ENCODE assay signal across 10 cellular contexts in genomic region chr10:21493841-21494220, GRCh38. TPM values are rescaled to one million over a fixed set of nuclear protein-coding genes. Genes with fewer than 3 reads are reported as not detected.
A peak's percentile ranks its signal among the peaks of the same experiment; 100 is the strongest.
DNase-seq lines count a peak whose midpoint lies in the region; ATAC-seq and TF ChIP-seq lines count a peak whose summit lies in the region.
"Had no signal": no experiment of that assay in that cellular context is flagged by ENCODE, and none has a peak within 500 bp of the region (broad histone marks: within the 10 kb centered on the region; RNA-seq: fewer than 3 reads in every experiment).

No MANE protein-coding gene starts in this region.

- H3K36me3 ChIP-seq in breast epithelium (no peaks in the 10 kb centered on the region), muscle layer of colon (ENCODE audit: insufficient read depth, low read length) (no peaks in the 10 kb centered on the region), mucosa of descending colon (ENCODE audit: low read depth) (no peaks in the 10 kb centered on the region), Peyer's patch (no peaks in the 10 kb centered on the region)

- no peaks in the 10 kb centered on the region for H3K4me1 ChIP-seq in breast epithelium
- no peaks in the 10 kb centered on the region for H3K4me1 ChIP-seq in muscle layer of colon (ENCODE audit: insufficient read depth, low read length)
- H3K4me1 ChIP-seq in mucosa of descending colon (ENCODE audit: low read depth) = peaks cover 20% of the 10 kb centered on the region
- H3K4me1 ChIP-seq in Peyer's patch = peaks cover 0 to 34% (median 21%) of the 10 kb centered on the region in 4 donors

- H3K9me3 ChIP-seq in breast epithelium (no peaks in the 10 kb centered on the region), muscle layer of colon (ENCODE audit: low read length) (no peaks in the 10 kb centered on the region), mucosa of descending colon (no peaks in the 10 kb centered on the region), Peyer's patch (no peaks in the 10 kb centered on the region)

- peaks cover 58% of the 10 kb centered on the region for H3K27me3 Mint-ChIP-seq in stimulated activated naive CD8-positive, alpha-beta T cell treated with anti-CD3 and anti-CD28 coated beads, Interleukin-15, Interleukin-2, amounts not matched to agents 100 ng/mL and 50 ng/mL, for 24 hours

- TF ChIP-seq CTCF in breast epithelium (IDR thresholded peaks at IDR 0.05) = no peak
- no peak for TF ChIP-seq CTCF in mucosa of descending colon (IDR thresholded peaks at IDR 0.05)
- no peak for TF ChIP-seq CTCF in Peyer's patch (IDR thresholded peaks at IDR 0.05)

- H3K27ac ChIP-seq in breast epithelium (no peak overlapping the region), muscle layer of colon (ENCODE audit: low read depth, low read length) (peak overlapping the region; percentile 44), Peyer's patch (no peak overlapping the region)

- intact Hi-C loops in breast epithelium (cut with DNase I; ENCODE audit: low total_unique reads) (loop anchor here (10.0 kb wide), 1 partner anchor 511 kb away; the partner anchor contains the start of gene DNAJC1), posterior vena cava (cut with DNase I) (loop anchor here (10.0 kb wide), 3 partner anchors 219 to 419 kb away; no protein-coding TSS in a partner anchor), mucosa of descending colon (cut with DNase I, micrococcal nuclease) (loop anchor here in 1 of 2 donors (10.0 kb wide), 1 partner anchor 231 kb away; no protein-coding TSS in a partner anchor)

- H3K27me3 ChIP-seq in breast epithelium = no peaks in the 10 kb centered on the region
- H3K27me3 ChIP-seq in muscle layer of colon (ENCODE audit: control insufficient read depth in 1 of 2, insufficient read depth in 2 of 2, low read length in 2 of 2) = no peaks in the 10 kb centered on the region
- H3K27me3 ChIP-seq in Peyer's patch = peaks cover 0 to 7% of the 10 kb centered on the region in 2 donors

- H3K9me3 Mint-ChIP-seq in stimulated activated naive CD8-positive, alpha-beta T cell treated with anti-CD3 and anti-CD28 coated beads, Interleukin-15, Interleukin-2, amounts not matched to agents 100 ng/mL and 50 ng/mL, for 24 hours = no peaks in the 10 kb centered on the region

- peak overlapping the region in 2 of 3 donors; percentile 69 to 82 for H3K4me3 ChIP-seq in breast epithelium
- H3K4me3 ChIP-seq in muscle layer of colon (ENCODE audit: low read depth in 1 of 2, low read length in 2 of 2) = peak overlapping the region in 1 of 2 donors; percentile 84
- H3K4me3 ChIP-seq in mucosa of descending colon = no peak overlapping the region
- peak overlapping the region in 2 of 4 donors; percentile 66 to 73 for H3K4me3 ChIP-seq in Peyer's patch

- peaks cover 16% of the 10 kb centered on the region for H3K4me1 Mint-ChIP-seq in stimulated activated naive CD8-positive, alpha-beta T cell treated with anti-CD3 and anti-CD28 coated beads, Interleukin-15, Interleukin-2, amounts not matched to agents 100 ng/mL and 50 ng/mL, for 24 hours (ENCODE audit: low read depth)

- H3K4me3 Mint-ChIP-seq in stimulated activated naive CD8-positive, alpha-beta T cell treated with anti-CD3 and anti-CD28 coated beads, Interleukin-15, Interleukin-2, amounts not matched to agents 100 ng/mL and 50 ng/mL, for 24 hours = peak overlapping the region; percentile 70

- H3K27ac Mint-ChIP-seq in stimulated activated naive CD8-positive, alpha-beta T cell treated with anti-CD3 and anti-CD28 coated beads, Interleukin-15, Interleukin-2, amounts not matched to agents 100 ng/mL and 50 ng/mL, for 24 hours = no peak overlapping the region

- H3K36me3 Mint-ChIP-seq in stimulated activated naive CD8-positive, alpha-beta T cell treated with anti-CD3 and anti-CD28 coated beads, Interleukin-15, Interleukin-2, amounts not matched to agents 100 ng/mL and 50 ng/mL, for 24 hours (ENCODE audit: low read depth) = no peaks in the 10 kb centered on the region

- no peak for TF ChIP-seq POLR2A in breast epithelium (IDR thresholded peaks at IDR 0.05)
- no peak for TF ChIP-seq POLR2A in Peyer's patch (IDR thresholded peaks at IDR 0.05)

- H3K9ac ChIP-seq in muscle layer of colon (ENCODE audit: low read length) = no peak overlapping the region

- no peak for ATAC-seq in stimulated activated naive CD8-positive, alpha-beta T cell treated with anti-CD3 and anti-CD28 coated beads, Interleukin-15, Interleukin-2, amounts not matched to agents 100 U/mL and 50 U/mL, for 24 hours
- ATAC-seq in mucosa of descending colon = no peak

- DNase-seq in stimulated activated naive CD8-positive, alpha-beta T cell treated with anti-CD3 and anti-CD28 coated beads, Interleukin-15, Interleukin-2, amounts not matched to agents 100 U/mL and 50 U/mL, for 24 hours = no peak
- DNase-seq in breast epithelium (ENCODE audit: low spot score in 2 of 2) = no peak
- no peak for DNase-seq in NCI-H446 treated with DMSO at 0.1 percent for 48 hours (lab: John Stamatoyannopoulos, UW)
- no peak for DNase-seq in posterior vena cava (ENCODE audit: low spot score)
- DNase-seq in mucosa of descending colon = no peak
- no peak for DNase-seq in Peyer's patch
- DNase-seq: activated CD4-positive, CD25-positive, alpha-beta regulatory T cell treated with anti-CD3 and anti-CD28 coated beads, Interleukin-2, amount 50 U/mL, for 72 hours; effector CD4-positive, alpha-beta T cell had no signal

RNA-seq across cellular contexts. Expression of gene SKIDA1, which starts 31.7 kb away (rescaled TPM):
- total RNA-seq in breast epithelium (1 to 10 TPM in 1 of 3 donors, under 1 TPM in 2; 0.59 to 1.4 (median 0.98) TPM), posterior vena cava (1 to 10 TPM in 1 of 2 donors, under 1 TPM in 1; 0.33 to 1.2 TPM), mucosa of descending colon (1 to 10 TPM in 1 of 3 donors, under 1 TPM in 2; 0.03 to 2.4 (median 0.34) TPM), Peyer's patch (under 1 TPM in 1 of 4 donors, not detected in 3; 0.27 TPM)

RNA-seq across cellular contexts. Expression of gene MLLT10, which starts 40.2 kb away (rescaled TPM):
- 10 to 100 TPM; 45.6 to 74.6 (median 58.0) TPM for total RNA-seq in breast epithelium
- total RNA-seq in posterior vena cava = 10 to 100 TPM; 31.5 to 34.0 TPM
- total RNA-seq in mucosa of descending colon = 10 to 100 TPM; 29.6 to 43.1 (median 35.8) TPM
- 10 to 100 TPM; 25.2 to 65.2 (median 40.1) TPM for total RNA-seq in Peyer's patch
